In genomic region chr1:145513017-145513416, GRCh38 we compare ENCODE assay signal across 8 cellular contexts.
DNase-seq lines count a peak whose midpoint lies in the region; ATAC-seq and TF ChIP-seq lines count a peak whose summit lies in the region.
"Not testable (repeated sequence)": the region's sequence is repeated elsewhere in the genome, so short reads cannot be mapped to it uniquely, and the experiment has no call there.

No MANE protein-coding gene starts in this region.

- intact Hi-C loops in HCT116 (cut with micrococcal nuclease) = not testable (repeated sequence)

- 0% methylated on average over 1 of the region's 2 CpGs; no CpG with 5 or more reads in 1 of the 2 experiments for WGBS in endodermal cell (ENCODE audit: insufficient coverage in 1 of 2, insufficient read length in 1 of 2), 2 experiments

- not testable (repeated sequence) for H3K9me2 ChIP-seq in HCT116 (ENCODE audit: insufficient read depth)

- H3K9me3 ChIP-seq in HCT116 (ENCODE audit: control insufficient read depth in 1 of 2, insufficient read depth in 1 of 2, low read depth in 1 of 2, low read length in 2 of 2); endodermal cell (ENCODE audit: control insufficient read depth, low read length): not testable (repeated sequence)

- not testable (repeated sequence) for H2AFZ ChIP-seq in HCT116 (ENCODE audit: low read depth, low read length, poor library complexity, severe bottlenecking)

- CTCF ChIA-PET in HCT116 (lab: Charles Lee); activated CD4-positive, alpha-beta memory T cell treated with anti-CD3 and anti-CD28 coated beads, Interleukin-2, amount 10 ng/mL, durations not matched to agents 7 days and 5 days (lab: Charles Lee): not testable (repeated sequence)

- not testable (repeated sequence) for H3K27me3 ChIP-seq in HCT116 (ENCODE audit: insufficient read depth, low read length); endodermal cell (ENCODE audit: control insufficient read depth, insufficient read depth, low read length, poor library complexity, severe bottlenecking)

- H3K4me3 ChIP-seq in HCT116 (replicated peaks in 1 of 2; ENCODE audit: low read depth in 1 of 2, low read length in 2 of 2); endodermal cell (ENCODE audit: low read length): not testable (repeated sequence)

- ATAC-seq in HCT116 = peak; percentile 83

- not testable (repeated sequence) for H3K4me1 ChIP-seq in HCT116 (ENCODE audit: control insufficient read depth in 1 of 2, insufficient read depth in 2 of 2, low read length in 2 of 2); endodermal cell (ENCODE audit: control insufficient read depth, insufficient read depth, low read length)

- H3K4me1 Mint-ChIP-seq in activated CD4-positive, alpha-beta memory T cell treated with anti-CD3 and anti-CD28 coated beads, Interleukin-2, amount 10 ng/mL, durations not matched to agents 7 days and 5 days; endodermal cell; type B pancreatic cell (ENCODE audit: unreplicated experiment): not testable (repeated sequence)

- DNase-seq in DMS53 (lab: John Stamatoyannopoulos, UW) (peak; percentile 83), NCI-H187 treated with DMSO at 0.1 percent for 48 hours (lab: John Stamatoyannopoulos, UW) (peak; percentile 18), NCI-H774 (lab: John Stamatoyannopoulos, UW) (peak; percentile 11), SHP77 treated with DMSO at 0.1 percent for 48 hours (lab: John Stamatoyannopoulos, UW) (peak; percentile 76)
- DNase-seq in HCT116 (ENCODE audit: low read depth, low spot score); endodermal cell; type B pancreatic cell (ENCODE audit: extremely low spot score, unreplicated experiment): not testable (repeated sequence)
- DNase-seq in activated CD4-positive, alpha-beta memory T cell treated with anti-CD3 and anti-CD28 coated beads, Interleukin-2, amount 10 ng/mL, durations not matched to agents 7 days and 5 days = peak; percentile 21

- not testable (repeated sequence) for H3K27ac Mint-ChIP-seq in activated CD4-positive, alpha-beta memory T cell treated with anti-CD3 and anti-CD28 coated beads, Interleukin-2, amount 10 ng/mL, durations not matched to agents 7 days and 5 days; endodermal cell; type B pancreatic cell

- H3K79me2 ChIP-seq in HCT116 (ENCODE audit: insufficient read depth, low read length) = not testable (repeated sequence)

- not testable (repeated sequence) for H3K27ac ChIP-seq in HCT116 (ENCODE audit: low read depth, low read length); endodermal cell (ENCODE audit: low read depth, low read length)

- not testable (repeated sequence) for H4K20me1 ChIP-seq in HCT116 (ENCODE audit: insufficient read depth)

- BruUV-seq in HCT116 (replicated peaks; lab: Mats Ljungman, UMichigan) = not testable (repeated sequence)

- not testable (repeated sequence) for H3K36me3 Mint-ChIP-seq in activated CD4-positive, alpha-beta memory T cell treated with anti-CD3 and anti-CD28 coated beads, Interleukin-2, amount 10 ng/mL, durations not matched to agents 7 days and 5 days (ENCODE audit: low read depth); endodermal cell (ENCODE audit: low read depth); type B pancreatic cell

- TF ChIP-seq CTCF in HCT116 (IDR thresholded peaks at IDR 0.05 in 2 of 3, conservative IDR thresholded peaks at IDR 0.05 in 1 of 3; ENCODE audit: borderline replicate concordance in 1 of 3, insufficient read depth in 1 of 3, low read depth in 2 of 3, low read length in 2 of 3) (peak in 2 of 3 experiments; percentile 13 to 15; a peak in 1 of 6 replicates), endodermal cell (conservative IDR thresholded peaks at IDR 0.05) (peak; percentile 66), type B pancreatic cell (conservative IDR thresholded peaks at IDR 0.05) (peak; percentile 21)

- TF ChIP-seq RAD21 in HCT116 (IDR thresholded peaks at IDR 0.05; ENCODE audit: low read depth) = peak; percentile 34

- not testable (repeated sequence) for H3K9ac ChIP-seq in HCT116 (ENCODE audit: low read length); endodermal cell (ENCODE audit: extremely low read depth, low read length, poor library complexity, severe bottlenecking)

- not testable (repeated sequence) for H3K4me2 ChIP-seq in HCT116 (ENCODE audit: low read length)

- not testable (repeated sequence) for H3K4me3 Mint-ChIP-seq in activated CD4-positive, alpha-beta memory T cell treated with anti-CD3 and anti-CD28 coated beads, Interleukin-2, amount 10 ng/mL, durations not matched to agents 7 days and 5 days; endodermal cell; type B pancreatic cell

- H3K9me3 Mint-ChIP-seq in activated CD4-positive, alpha-beta memory T cell treated with anti-CD3 and anti-CD28 coated beads, Interleukin-2, amount 10 ng/mL, durations not matched to agents 7 days and 5 days; endodermal cell; type B pancreatic cell: not testable (repeated sequence)

- not testable (repeated sequence) for H3K36me3 ChIP-seq in HCT116 (ENCODE audit: control insufficient read depth in 1 of 2, insufficient read depth in 2 of 2, low read length in 2 of 2); endodermal cell (ENCODE audit: control insufficient read depth, insufficient read depth, low read length)

- H3K27me3 Mint-ChIP-seq in activated CD4-positive, alpha-beta memory T cell treated with anti-CD3 and anti-CD28 coated beads, Interleukin-2, amount 10 ng/mL, durations not matched to agents 7 days and 5 days; endodermal cell (ENCODE audit: insufficient read depth); type B pancreatic cell: not testable (repeated sequence)

- RAD21 ChIA-PET in HCT116 (lab: Charles Lee; ENCODE audit: low non-redundant PET in 1 of 2, low total read pairs in 2 of 2, uncharacterized antibody in 2 of 2, unreplicated experiment in 2 of 2) = not testable (repeated sequence)

- POLR2A ChIA-PET in HCT116 (lab: Charles Lee); activated CD4-positive, alpha-beta memory T cell treated with anti-CD3 and anti-CD28 coated beads, Interleukin-2, amount 10 ng/mL, durations not matched to agents 7 days and 5 days (lab: Charles Lee): not testable (repeated sequence)

- TF ChIP-seq POLR2A in HCT116 (IDR thresholded peaks at IDR 0.05; ENCODE audit: borderline replicate concordance, extremely low read depth, insufficient read depth, insufficient read length) = not testable (repeated sequence)

Comparison
In these comparisons a context has a peak if more than half of its experiments do, and no peak if none do; other contexts are left out.
1. CTCF ChIP-seq: peak in every context shown above with its lines; median percentile 66 in endodermal cell; 21 in type B pancreatic cell; 14 in HCT116.